ENCODE assay signal across 8 cellular contexts in the genomic region with DNA sequence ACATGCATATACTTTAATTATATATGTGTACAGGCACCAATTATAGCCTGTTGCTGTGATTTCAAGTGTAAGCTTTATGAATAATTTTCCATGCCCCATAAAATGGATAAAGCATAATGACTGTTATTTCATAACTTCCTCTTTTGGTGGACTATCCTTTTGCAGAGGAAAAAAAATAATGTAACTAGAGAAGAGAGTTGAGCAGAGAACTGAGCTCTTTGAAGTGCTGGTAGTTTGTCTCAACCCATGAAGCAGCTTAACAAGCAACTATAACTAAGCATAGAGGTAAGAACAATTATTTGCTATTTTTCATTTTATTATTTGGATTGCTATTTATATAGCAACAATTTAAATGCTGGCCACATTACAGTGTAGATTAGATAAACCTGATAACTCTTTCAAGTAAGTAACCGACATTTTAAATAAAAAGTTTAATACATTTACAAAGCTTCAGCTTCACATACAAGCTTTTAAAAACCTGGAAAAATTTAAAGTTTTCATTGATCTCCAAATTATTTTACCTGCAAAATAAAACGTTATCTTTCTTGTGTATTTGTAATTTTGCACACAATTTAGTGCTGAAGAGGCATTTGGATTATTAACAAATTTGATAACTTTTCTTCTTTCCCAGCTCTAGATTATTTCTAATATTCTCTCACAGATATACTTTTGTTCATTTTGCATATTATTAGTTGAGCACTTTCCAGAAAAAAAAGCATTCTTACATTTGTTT.
DNase-seq lines count a peak whose midpoint lies in the region; ATAC-seq and TF ChIP-seq lines count a peak whose summit lies in the region.

No MANE protein-coding gene starts in this region.

- peak overlapping the region in 1 of 2 donors; percentile 11 for H3K4me3 ChIP-seq in muscle layer of colon (ENCODE audit: low read depth in 1 of 2, low read length in 2 of 2)

- H3K27me3 ChIP-seq in muscle layer of colon (ENCODE audit: control insufficient read depth in 1 of 2, insufficient read depth in 2 of 2, low read length in 2 of 2) = no peaks in the 10 kb centered on the region

- H3K27ac ChIP-seq in muscle layer of colon (ENCODE audit: low read depth, low read length) = peak overlapping the region; percentile 1

- no peaks in the 10 kb centered on the region for H3K36me3 ChIP-seq in muscle layer of colon (ENCODE audit: insufficient read depth, low read length)

- no peak for DNase-seq in DMS53 (lab: John Stamatoyannopoulos, UW)
- DNase-seq in COLO829 (ENCODE audit: low spot score) = no peak
- DNase-seq in activated gamma-delta T cell (lab: John Stamatoyannopoulos, UW) = no peak
- no peak for DNase-seq in SW480 (ENCODE audit: low spot score)

- peaks cover 3% of the 10 kb centered on the region for H3K9me3 ChIP-seq in muscle layer of colon (ENCODE audit: low read length)

- peaks cover 11% of the 10 kb centered on the region for H3K4me1 ChIP-seq in muscle layer of colon (ENCODE audit: insufficient read depth, low read length)

- TF ChIP-seq POLR2A in Raji (IDR thresholded peaks at IDR 0.05; ENCODE audit: insufficient read depth, low read depth, low read length) = peak; percentile 39; the same call in 1 of the 2 replicates

- no peak overlapping the region for H3K9ac ChIP-seq in muscle layer of colon (ENCODE audit: low read length)

- peak; percentile 34 for ATAC-seq in GM18511 (IDR thresholded peaks at IDR 0.05; ENCODE audit: unreplicated experiment)
- ATAC-seq in HG02885 (IDR thresholded peaks at IDR 0.05; ENCODE audit: poor library complexity, unreplicated experiment) = peak; percentile 39
